30 cellular contexts compared by ENCODE assay signal in the genomic region with DNA sequence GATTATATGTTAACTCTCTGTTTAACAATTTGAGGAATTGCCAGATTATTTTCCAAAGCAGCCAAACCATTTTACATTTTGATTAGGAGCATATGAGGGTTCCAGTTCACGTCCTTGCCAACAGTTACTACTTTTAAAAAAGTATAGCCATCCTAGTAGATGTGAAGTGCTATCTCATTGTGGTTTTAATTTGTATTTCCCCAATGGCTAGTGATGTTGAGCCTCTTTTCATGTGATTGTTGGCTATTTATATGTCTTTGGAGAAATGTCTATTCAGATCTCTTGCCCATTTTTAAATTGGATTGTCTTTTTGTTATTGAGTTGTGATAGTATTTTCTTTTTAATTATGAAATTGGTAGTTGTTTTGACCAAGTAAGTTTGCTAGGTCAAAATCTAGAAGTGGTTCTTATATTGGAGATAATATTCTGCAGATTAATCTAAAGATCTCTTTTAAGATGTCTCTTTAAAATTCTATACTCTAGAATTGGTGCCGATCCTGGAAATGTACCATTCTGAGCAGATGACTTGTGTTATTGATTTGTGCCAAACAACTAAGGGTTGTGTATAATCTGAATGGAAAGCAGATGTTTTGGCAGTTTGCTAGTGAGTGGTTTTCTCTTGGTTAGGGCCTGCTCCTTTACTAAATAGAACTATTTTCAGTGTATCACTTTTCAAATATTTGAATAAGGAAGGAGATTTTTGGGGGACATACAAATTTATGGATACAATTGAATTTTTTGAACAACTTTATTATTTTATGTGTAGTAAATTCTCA.
"Had no signal": no experiment of that assay in that cellular context is flagged by ENCODE, and none has a peak within 500 bp of the region (broad histone marks: within the 10 kb centered on the region; RNA-seq: fewer than 3 reads in every experiment).

No MANE protein-coding gene starts in this region.

- H3K36me3 ChIP-seq: MG63 had no signal

- FAIRE-seq: bronchial epithelial cell had no signal

- H3K27ac Mint-ChIP-seq: activated CD4-positive, alpha-beta T cell treated with anti-CD3 and anti-CD28 coated beads, Interleukin-2, amount 10 ng/mL, durations not matched to agents 24 days and 14 days; activated CD8-positive, alpha-beta T cell treated with anti-CD3 and anti-CD28 coated beads for 36 hours; activated naive CD4-positive, alpha-beta T cell treated with anti-CD3 and anti-CD28 coated beads, Interleukin-2, amount 50 U/mL, for 72 hours; activated T-helper 2 cell treated with anti-CD3 and anti-CD28 coated beads, Interferon-gamma antibody, Interleukin-2, Interleukin-4, amounts not matched to agents 10 μg/mL and 5 μg/mL and 100 μg/mL, durations not matched to agents 14 hours and 24 hours and 36 hours; brain had no signal

- DNase-seq: activated CD4-positive, alpha-beta T cell treated with anti-CD3 and anti-CD28 coated beads, Interleukin-2, amount 10 ng/mL, durations not matched to agents 24 days and 14 days; activated CD4-positive, alpha-beta T cell treated with anti-CD3 and anti-CD28 coated beads, Interleukin-2, amount 50 U/mL, for 4 hours; activated CD8-positive, alpha-beta T cell treated with anti-CD3 and anti-CD28 coated beads for 36 hours; activated gamma-delta T cell; activated naive CD4-positive, alpha-beta T cell treated with Interleukin-2 at 50 U/mL for 16 hours; activated T-cell treated with anti-CD3 and anti-CD28 coated beads, Interleukin-2, amount 50 U/mL, for 1 hour; anterior cingulate cortex; caudate nucleus; Karpas-422; KBM-7; MG63; NCI-H1048; NCI-H1105 treated with DMSO at 0.1 percent for 48 hours; NCI-H1436; NCI-H1694; NCI-H1930; NCI-H2081 treated with DMSO at 0.1 percent for 48 hours; NCI-H226; NCI-H524 treated with DMSO at 0.1 percent for 48 hours; NK-92 treated with Interleukin-12 subunit alpha and Interleukin-12 subunit beta, amount 100 ng/mL, for 24 hours; PC-9; Right ventricle myocardium superior; SW 1271; T-helper 1 cell; T-helper 2 cell; T-helper 9 cell had no signal

- H3K9me3 Mint-ChIP-seq: activated CD8-positive, alpha-beta T cell treated with anti-CD3 and anti-CD28 coated beads for 36 hours; activated naive CD4-positive, alpha-beta T cell treated with anti-CD3 and anti-CD28 coated beads, Interleukin-2, amount 50 U/mL, for 72 hours; activated T-helper 2 cell treated with anti-CD3 and anti-CD28 coated beads, Interferon-gamma antibody, Interleukin-2, Interleukin-4, amounts not matched to agents 10 μg/mL and 5 μg/mL and 100 μg/mL, durations not matched to agents 14 hours and 24 hours and 36 hours had no signal

- H3K9me3 ChIP-seq: MG63 had no signal

- H3K27ac ChIP-seq: PC-9 had no signal

- H3K4me3 Mint-ChIP-seq: activated CD4-positive, alpha-beta T cell treated with anti-CD3 and anti-CD28 coated beads, Interleukin-2, amount 10 ng/mL, durations not matched to agents 24 days and 14 days; activated CD8-positive, alpha-beta T cell treated with anti-CD3 and anti-CD28 coated beads for 36 hours; brain had no signal

- ATAC-seq: activated CD8-positive, alpha-beta T cell treated with anti-CD3 and anti-CD28 coated beads for 36 hours; activated naive CD4-positive, alpha-beta T cell treated with anti-CD3 and anti-CD28 coated beads, Interleukin-2, amount 50 U/mL, for 72 hours had no signal

- H3K4me3 ChIP-seq: MG63, PC-9 had no signal

- H3K27me3 ChIP-seq: MG63 had no signal

- H2AFZ ChIP-seq: PC-9 had no signal

- H3K27me3 Mint-ChIP-seq: activated CD4-positive, alpha-beta T cell treated with anti-CD3 and anti-CD28 coated beads, Interleukin-2, amount 10 ng/mL, durations not matched to agents 24 days and 14 days; activated CD8-positive, alpha-beta T cell treated with anti-CD3 and anti-CD28 coated beads for 36 hours; brain had no signal

- H3K4me2 ChIP-seq: PC-9 had no signal
